Comparison of ENCODE assay signal across 9 cellular contexts in the genomic region with DNA sequence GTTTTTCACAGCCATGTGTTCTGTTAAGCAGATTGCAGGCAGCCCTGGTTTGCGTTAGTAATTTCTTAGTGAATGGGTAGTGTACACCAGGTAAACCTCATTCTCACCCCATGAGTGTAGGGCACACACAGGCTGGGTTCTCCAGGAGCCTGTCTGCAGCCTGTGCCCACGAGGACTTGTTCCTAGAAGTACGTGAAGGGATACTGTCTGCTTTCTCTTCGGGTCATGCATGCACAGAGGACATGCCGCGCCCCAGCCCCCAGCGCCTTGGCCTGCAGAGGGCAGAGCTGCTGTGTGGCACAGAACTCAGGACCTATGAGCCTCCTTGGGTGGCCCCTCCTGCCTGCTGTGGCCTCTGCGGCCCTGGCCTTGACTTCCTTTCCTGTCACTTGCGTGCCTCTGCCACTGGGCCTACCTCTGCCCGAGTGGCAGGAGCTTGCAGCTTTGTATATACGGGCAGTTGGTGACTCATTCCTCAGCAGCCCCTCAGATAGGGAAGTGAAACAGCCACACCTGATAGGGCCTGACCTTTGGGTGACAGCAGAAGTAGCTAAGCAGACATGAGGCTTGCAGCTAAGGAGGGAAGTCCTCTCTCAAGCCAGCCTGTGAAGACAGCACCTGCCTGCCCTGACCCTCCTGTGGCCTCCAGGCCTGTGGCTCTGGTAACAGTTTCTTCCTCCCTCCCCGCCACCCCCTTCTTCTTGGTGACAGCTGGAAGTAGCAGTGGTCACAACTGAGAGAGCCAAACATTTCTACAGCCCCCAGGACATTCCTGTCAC. TPM values are rescaled to one million over a fixed set of nuclear protein-coding genes. Genes with fewer than 3 reads are reported as not detected.
A peak's percentile ranks its signal among the peaks of the same experiment; 100 is the strongest.
DNase-seq lines count a peak whose midpoint lies in the region; ATAC-seq and TF ChIP-seq lines count a peak whose summit lies in the region.
"Had no signal": no experiment of that assay in that cellular context is flagged by ENCODE, and none has a peak within 500 bp of the region (broad histone marks: within the 10 kb centered on the region; RNA-seq: fewer than 3 reads in every experiment).

No MANE protein-coding gene starts in this region.

- TF ChIP-seq CTCF in RWPE1 (conservative IDR thresholded peaks at IDR 0.05; ENCODE audit: low read depth) = no peak
- peak; percentile 50 for TF ChIP-seq CTCF in cardiac muscle cell (IDR thresholded peaks at IDR 0.05; ENCODE audit: low read depth, low read length)

- H3K4me1 ChIP-seq in ACC112 (ENCODE audit: control insufficient read depth, insufficient read depth, low read length, unreplicated experiment) = peaks cover 48% of the 10 kb centered on the region
- peaks cover 55% of the 10 kb centered on the region for H3K4me1 ChIP-seq in cardiac muscle cell (ENCODE audit: low read depth)
- H3K4me1 ChIP-seq: HAP-1 had no signal

- H3K36me3 ChIP-seq in ACC112 (ENCODE audit: insufficient read depth, low read length) (no peaks in the 10 kb centered on the region), cardiac muscle cell (no peaks in the 10 kb centered on the region)

- H3K27ac ChIP-seq in ACC112 (ENCODE audit: low read depth, low read length) (peak overlapping the region; percentile 94), RWPE1 (peak overlapping the region; percentile 11), cardiac muscle cell (peak overlapping the region; percentile 91)

- H3K27me3 ChIP-seq in ACC112 (ENCODE audit: insufficient read depth, low read length) (no peaks in the 10 kb centered on the region), cardiac muscle cell (no peaks in the 10 kb centered on the region)

- DNase-seq in RWPE1 (ENCODE audit: low spot score) (no peak), cardiac muscle cell (ENCODE audit: low read depth in 1 of 2, low spot score in 1 of 2) (peak; percentile 48 to 90), putamen (ENCODE audit: low spot score) (peak; percentile 39), NCI-H345 (lab: John Stamatoyannopoulos, UW) (no peak)
- peak; percentile 57 for DNase-seq in activated naive CD4-positive, alpha-beta T cell treated with Interleukin-2 at 50 U/mL for 16 hours

- peak; percentile 62 for ATAC-seq in GM18858 (IDR thresholded peaks at IDR 0.05; ENCODE audit: unreplicated experiment)
- ATAC-seq in HG03039 (IDR thresholded peaks at IDR 0.05; ENCODE audit: unreplicated experiment) = peak; percentile 62

- CTCF ChIA-PET in RWPE1 (lab: Yijun Ruan, JAX) = interaction anchor here (0.7 to 1.5 kb wide), 2 partner anchors 17 to 159 kb away, joined by 3 to 8 read pairs; a partner anchor contains a TSS

- POLR2A ChIA-PET in RWPE1 (lab: Yijun Ruan, JAX; ENCODE audit: low non-redundant PET) = no interaction called here

- peak overlapping the region; percentile 31; the same call in 1 of the 2 replicates for H3K4me3 ChIP-seq in ACC112 (ENCODE audit: low read depth, low read length)
- H3K4me3 ChIP-seq in cardiac muscle cell = no peak overlapping the region
- H3K4me3 ChIP-seq: HAP-1 had no signal

- H3K9me3 ChIP-seq in cardiac muscle cell (ENCODE audit: low read depth) = no peaks in the 10 kb centered on the region
- H3K9me3 ChIP-seq: HAP-1 had no signal

- H2AFZ ChIP-seq in ACC112 (ENCODE audit: low read length, unreplicated experiment) = no peak overlapping the region

- H3K79me2 ChIP-seq in ACC112 (ENCODE audit: control insufficient read depth, insufficient read depth, low read length, unreplicated experiment) = peaks cover 6% of the 10 kb centered on the region

RNA-seq across cellular contexts. Expression of a gene that starts 19.5 kb away (rescaled TPM):
- 25.6 and 28.3 TPM in 2 replicates for total RNA-seq in cardiac muscle cell
- polyA plus RNA-seq in cardiac muscle cell = 15.9 and 17.6 TPM in 2 replicates

RNA-seq across cellular contexts. Expression of a gene that starts 47.6 kb away (rescaled TPM):
- total RNA-seq in cardiac muscle cell = 5.8 and 8.1 TPM in 2 replicates
- polyA plus RNA-seq in cardiac muscle cell = 1.2 and 3.3 TPM in 2 replicates

Comparison
In these comparisons a context has a peak if more than half of its experiments do, and no peak if none do; other contexts are left out.
1. H3K27ac ChIP-seq: peak in every context shown above with its lines; median percentile 94 in ACC112; 91 in cardiac muscle cell; 11 in RWPE1.
2. DNase-seq: peak in activated naive CD4-positive, alpha-beta T cell treated with Interleukin-2 at 50 U/mL for 16 hours (single experiment), cardiac muscle cell (2 of 2) and putamen (single experiment); none in RWPE1 (single experiment) and NCI-H345 (single experiment).